In genomic region chr1:23477359-23478144, GRCh38 we compare ENCODE assay signal across 23 cellular contexts. TPM values are rescaled to one million over a fixed set of nuclear protein-coding genes. Genes with fewer than 3 reads are reported as not detected.
DNase-seq lines count a peak whose midpoint lies in the region; ATAC-seq and TF ChIP-seq lines count a peak whose summit lies in the region.
"Had no signal": no experiment of that assay in that cellular context is flagged by ENCODE, and none has a peak within 500 bp of the region (broad histone marks: within the 10 kb centered on the region; RNA-seq: fewer than 3 reads in every experiment).

No MANE protein-coding gene starts in this region.

- H3K27me3 ChIP-seq in GM23338 (ENCODE audit: insufficient read depth) = no peaks in the 10 kb centered on the region

- in situ Hi-C loops in KBM-7 (cut with MboI; ENCODE audit: low pct_unique_long_range_greater_than_20kb, low sequenced_read_pairs) = no loop called here

- H3K4me3 Mint-ChIP-seq in WTC11 (no peak overlapping the region), progenitor cell of endocrine pancreas (ENCODE audit: low read depth) (no peak overlapping the region), GM23338 (no peak overlapping the region)
- H3K4me3 Mint-ChIP-seq: activated CD4-positive, alpha-beta T cell treated with anti-CD3 and anti-CD28 coated beads, Interleukin-2, amount 10 ng/mL, durations not matched to agents 7 days and 5 days; activated T-cell treated with anti-CD3 and anti-CD28 coated beads, Interleukin-2, amount 50 U/mL, for 24 hours; nephron progenitor cell had no signal

- H2AFZ ChIP-seq in GM23338 = no peak overlapping the region

- H3K27ac Mint-ChIP-seq in WTC11 (0 out of 2 replicates have a peak overlapping the region, but pooled peaks have one; percentile 30), progenitor cell of endocrine pancreas (peak overlapping the region; percentile 56), GM23338 (no peak overlapping the region)
- H3K27ac Mint-ChIP-seq: activated CD4-positive, alpha-beta T cell treated with anti-CD3 and anti-CD28 coated beads, Interleukin-2, amount 10 ng/mL, durations not matched to agents 7 days and 5 days; activated T-cell treated with anti-CD3 and anti-CD28 coated beads, Interleukin-2, amount 50 U/mL, for 24 hours; nephron progenitor cell had no signal

- H3K4me2 ChIP-seq in GM23338 = no peak overlapping the region

- ATAC-seq in WTC11 (no peak), GM23338 (no peak), HG03442 (IDR thresholded peaks at IDR 0.05; ENCODE audit: unreplicated experiment) (no peak)

- H3K4me3 ChIP-seq in GM23338 = no peak overlapping the region

- H3K79me2 ChIP-seq in GM23338 (replicated peaks; ENCODE audit: insufficient read depth) = peaks cover 98% of the 10 kb centered on the region

- peaks cover 37% of the 10 kb centered on the region for H3K4me1 ChIP-seq in GM23338 (ENCODE audit: insufficient read depth)

- POLR2A ChIA-PET in WTC11 (lab: Charles Lee) = no interaction called here

- H4K20me1 ChIP-seq in GM23338 (replicated peaks; ENCODE audit: insufficient read depth) = peaks cover 76% of the 10 kb centered on the region

- TF ChIP-seq CTCF in WTC11 (IDR thresholded peaks at IDR 0.05) (no peak), progenitor cell of endocrine pancreas (IDR thresholded peaks at IDR 0.05; ENCODE audit: unreplicated experiment) (no peak), GM23338 (conservative IDR thresholded peaks at IDR 0.05; ENCODE audit: low read depth in 2 of 2) (no peak)

- H3K4me1 Mint-ChIP-seq in WTC11 (peaks cover 42% of the 10 kb centered on the region), progenitor cell of endocrine pancreas (ENCODE audit: low read depth) (peaks cover 22% of the 10 kb centered on the region), GM23338 (peaks cover 34% of the 10 kb centered on the region)
- H3K4me1 Mint-ChIP-seq: activated CD4-positive, alpha-beta T cell treated with anti-CD3 and anti-CD28 coated beads, Interleukin-2, amount 10 ng/mL, durations not matched to agents 7 days and 5 days had no signal

- H3F3A ChIP-seq in GM23338 (replicated peaks; ENCODE audit: low read depth) = no peaks in the 10 kb centered on the region

- no peak overlapping the region for H3K27ac ChIP-seq in GM23338 (ENCODE audit: low read depth)
- H3K27ac ChIP-seq: HL-60 had no signal

- H3K36me3 Mint-ChIP-seq in WTC11 = no peaks in the 10 kb centered on the region
- H3K36me3 Mint-ChIP-seq in progenitor cell of endocrine pancreas (ENCODE audit: insufficient read depth) = peaks cover 2% of the 10 kb centered on the region
- H3K36me3 Mint-ChIP-seq in GM23338 (ENCODE audit: low read depth) = no peaks in the 10 kb centered on the region

- CTCF ChIA-PET in WTC11 (lab: Charles Lee) = no interaction called here

- DNase-seq in HT-29 (ENCODE audit: low spot score) (peak; percentile 23), WTC11 (ENCODE audit: low spot score) (no peak), islet precursor cell (peak; percentile 64), progenitor cell of endocrine pancreas (ENCODE audit: low spot score, unreplicated experiment) (no peak), nucleus accumbens (lab: John Stamatoyannopoulos, UW) (no peak), KBM-7 (no peak), GM23338 (ENCODE audit: low spot score) (no peak)
- DNase-seq: activated CD4-positive, alpha-beta T cell treated with anti-CD3 and anti-CD28 coated beads, Interleukin-2, amount 10 ng/mL, durations not matched to agents 7 days and 5 days; activated gamma-delta T cell; activated T-cell treated with anti-CD3 and anti-CD28 coated beads, Interleukin-2, amount 50 U/mL, for 24 hours; C1 segment of cervical spinal cord; dermis blood vessel endothelial cell; DND-41; NCI-H1092 treated with DMSO at 0.1 percent for 48 hours; NCI-H187; NCI-H2171 treated with DMSO at 0.1 percent for 48 hours; NCI-H748 treated with DMSO at 0.1 percent for 48 hours; nephron progenitor cell; RPMI8226; stimulated activated naive CD4-positive, alpha-beta T cell treated with Interleukin-2 at 50 U/mL for 16 hours; T-helper 2 cell had no signal

- no peaks in the 10 kb centered on the region for H3K9me2 ChIP-seq in GM23338 (ENCODE audit: insufficient read depth)

- no peaks in the 10 kb centered on the region for H3K36me3 ChIP-seq in GM23338 (ENCODE audit: insufficient read depth)

- no peaks in the 10 kb centered on the region for H3K9me3 Mint-ChIP-seq in WTC11
- H3K9me3 Mint-ChIP-seq in progenitor cell of endocrine pancreas (ENCODE audit: low read depth) = no peaks in the 10 kb centered on the region
- no peaks in the 10 kb centered on the region for H3K9me3 Mint-ChIP-seq in GM23338
- H3K9me3 Mint-ChIP-seq: activated CD4-positive, alpha-beta T cell treated with anti-CD3 and anti-CD28 coated beads, Interleukin-2, amount 10 ng/mL, durations not matched to agents 7 days and 5 days; activated T-cell treated with anti-CD3 and anti-CD28 coated beads, Interleukin-2, amount 50 U/mL, for 24 hours; nephron progenitor cell had no signal

- H3K27me3 Mint-ChIP-seq in WTC11 (ENCODE audit: low read depth) = no peaks in the 10 kb centered on the region
- H3K27me3 Mint-ChIP-seq in progenitor cell of endocrine pancreas = no peaks in the 10 kb centered on the region
- H3K27me3 Mint-ChIP-seq in GM23338 (ENCODE audit: insufficient read depth, low read depth, poor library complexity) = peaks cover 4% of the 10 kb centered on the region

TF ChIP-seq in WTC11, 78 proteins besides CTCF, POLR2A, EP300 and RAD21 (continues in another document):
- TF ChIP-seq GABPB1 (CRISPR knock-in tag; IDR thresholded peaks at IDR 0.05) (no peak), ZNF671 (CRISPR knock-in tag; IDR thresholded peaks at IDR 0.05) (no peak), ZNF219 (CRISPR knock-in tag; IDR thresholded peaks at IDR 0.05; ENCODE audit: borderline replicate concordance) (no peak), KAT7 (CRISPR knock-in tag; IDR thresholded peaks at IDR 0.05; ENCODE audit: borderline replicate concordance) (no peak), NR2C2 (CRISPR knock-in tag; IDR thresholded peaks at IDR 0.05) (no peak)
- TF ChIP-seq, protein P1, sequence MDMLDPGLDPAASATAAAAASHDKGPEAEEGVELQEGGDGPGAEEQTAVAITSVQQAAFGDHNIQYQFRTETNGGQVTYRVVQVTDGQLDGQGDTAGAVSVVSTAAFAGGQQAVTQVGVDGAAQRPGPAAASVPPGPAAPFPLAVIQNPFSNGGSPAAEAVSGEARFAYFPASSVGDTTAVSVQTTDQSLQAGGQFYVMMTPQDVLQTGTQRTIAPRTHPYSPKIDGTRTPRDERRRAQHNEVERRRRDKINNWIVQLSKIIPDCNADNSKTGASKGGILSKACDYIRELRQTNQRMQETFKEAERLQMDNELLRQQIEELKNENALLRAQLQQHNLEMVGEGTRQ (CRISPR knock-in tag; IDR thresholded peaks at IDR 0.05) = no peak

TF ChIP-seq in GM23338, 12 proteins besides CTCF, POLR2A, EP300 and RAD21 (continues in another document):
- TF ChIP-seq EZH2 (IDR thresholded peaks at IDR 0.05; ENCODE audit: low read depth, unreplicated experiment) (no peak), ETS1 (IDR thresholded peaks at IDR 0.05) (no peak), ZNF331 (CRISPR knock-in tag; IDR thresholded peaks at IDR 0.05; ENCODE audit: low read depth) (no peak)

RNA-seq across cellular contexts. Expression of gene ASAP3, which starts 6.4 kb away (rescaled TPM):
- 3.1 and 4.3 TPM in 2 replicates for total RNA-seq in HT-29 (2014; rRNA removed; shearing (Covaris generic))
- total RNA-seq in WTC11 (2021) (64.5 to 71.2 TPM (median 70.3 TPM) in 3 replicates), progenitor cell of endocrine pancreas (63.4 and 67.8 TPM in 2 replicates)
- total RNA-seq in GM23338 (2014; rRNA removed; shearing (Covaris generic)) = 78.3 and 98.2 TPM in 2 replicates
- 28.0 and 31.3 TPM in 2 replicates for polyA plus RNA-seq in GM23338 (2016; fragmentation: Nextera tagmentation; extraction: Ambion mirVana)

RNA-seq across cellular contexts. Expression of gene TCEA3, which starts 53.0 kb away (rescaled TPM):
- total RNA-seq in HT-29 (2014; rRNA removed; shearing (Covaris generic)) = 2.1 and 2.3 TPM in 2 replicates
- 0.37 to 0.89 TPM (median 0.73 TPM) in 3 replicates for total RNA-seq in WTC11 (2021)
- total RNA-seq in progenitor cell of endocrine pancreas = 12.9 and 13.6 TPM in 2 replicates
- total RNA-seq in GM23338 (2014; rRNA removed; shearing (Covaris generic)) = not detected in 2 replicates
- polyA plus RNA-seq in GM23338 (2016; fragmentation: Nextera tagmentation; extraction: Ambion mirVana) = 0.19 TPM in 1 of 2 replicates, not detected in the other

RNA-seq across cellular contexts. Expression of gene E2F2, which starts 53.5 kb away (rescaled TPM):
- total RNA-seq in HT-29 (2014; rRNA removed; shearing (Covaris generic)) = 4.7 TPM in 2 replicates
- total RNA-seq in WTC11 (2021) (4.9 to 5.6 TPM (median 5.4 TPM) in 3 replicates), progenitor cell of endocrine pancreas (7.8 and 9.7 TPM in 2 replicates)
- 2.6 and 3.4 TPM in 2 replicates for total RNA-seq in GM23338 (2014; rRNA removed; shearing (Covaris generic))
- 0.78 and 1.6 TPM in 2 replicates for polyA plus RNA-seq in GM23338 (2016; fragmentation: Nextera tagmentation; extraction: Ambion mirVana)

Comparison
In these comparisons a context has a peak if more than half of its experiments do, and no peak if none do; other contexts are left out.
1. DNase-seq: peak in HT-29 (single experiment) and islet precursor cell (single experiment); none in WTC11 (single experiment), progenitor cell of endocrine pancreas (single experiment), nucleus accumbens (0 of 56), KBM-7 (single experiment) and GM23338 (single experiment).
2. RNA of gene ASAP3, which starts 6.4 kb away (total RNA-seq): 78.3 to 98.2 TPM in GM23338, 64.5 to 71.2 TPM in WTC11 and 63.4 to 67.8 TPM in progenitor cell of endocrine pancreas; 3.1 to 4.3 TPM in HT-29; every median in the first group is over 10 times any median in the second.